2 cellular contexts compared by ENCODE assay signal in genomic region chr1:119718409-119718808, GRCh38.
TF ChIP-seq lines count a peak whose summit lies in the region.

No MANE protein-coding gene starts in this region.

TF ChIP-seq in GM23338, 12 proteins besides CTCF, POLR2A, EP300 and RAD21:
- TF ChIP-seq NANOG (IDR thresholded peaks at IDR 0.05; ENCODE audit: borderline replicate concordance) (no peak), ZNF462 (CRISPR knock-in tag; IDR thresholded peaks at IDR 0.05) (no peak), REST (IDR thresholded peaks at IDR 0.05; ENCODE audit: unreplicated experiment) (no peak), CREB1 (CRISPR knock-in tag; IDR thresholded peaks at IDR 0.05; ENCODE audit: low read depth) (no peak), EZH2 (IDR thresholded peaks at IDR 0.05; ENCODE audit: low read depth, unreplicated experiment) (no peak), EZH2phosphoT487 (IDR thresholded peaks at IDR 0.05; ENCODE audit: unreplicated experiment) (no peak), ZNF114 (CRISPR knock-in tag; IDR thresholded peaks at IDR 0.05) (no peak), STAT1 (IDR thresholded peaks at IDR 0.05; ENCODE audit: unreplicated experiment) (no peak), ZNF331 (CRISPR knock-in tag; IDR thresholded peaks at IDR 0.05; ENCODE audit: low read depth) (no peak), ETS1 (IDR thresholded peaks at IDR 0.05) (no peak), POLR2AphosphoS5 (IDR thresholded peaks at IDR 0.05; ENCODE audit: low read depth) (no peak), JUNB (IDR thresholded peaks at IDR 0.05; ENCODE audit: unreplicated experiment) (no peak)
TF ChIP-seq in GM23338: peak in this region for 0.

TF ChIP-seq in K562, 482 proteins besides CTCF, POLR2A, EP300 and RAD21:
- TF ChIP-seq TAL1 (IDR thresholded peaks at IDR 0.05) = no peak
- TF ChIP-seq ESRRA (IDR thresholded peaks at IDR 0.05; ENCODE audit: borderline replicate concordance, low read depth) = peak; percentile 73; the same call in 1 of the 2 replicates
